ENCODE assay signal across 8 cellular contexts in genomic region chr2:165793779-165794519, GRCh38. TPM values are rescaled to one million over a fixed set of nuclear protein-coding genes. Genes with fewer than 3 reads are reported as not detected.
A peak's percentile ranks its signal among the peaks of the same experiment; 100 is the strongest.
DNase-seq lines count a peak whose midpoint lies in the region; ATAC-seq lines count a peak whose summit lies in the region.

TSS of gene GALNT3 (minus strand) at chr2:165794247. CDS start at chr2:165770700, 23,547 bp downstream.

- H3K4me1 ChIP-seq in HUES6 (ENCODE audit: control insufficient read depth, insufficient read depth, low read length), result peaks cover 42% of the 10 kb centered on the region

- H3K27ac ChIP-seq in HUES6 (ENCODE audit: low read depth, low read length), result peak within 1 kb of the TSS; percentile 71

- peak; percentile 87 for DNase-seq in DMS153 treated with DMSO at 0.1 percent for 48 hours (lab: John Stamatoyannopoulos, UW; ENCODE audit: unreplicated experiment)
- peak; percentile 34 for DNase-seq in central memory CD4-positive, alpha-beta T cell
- peak; percentile 86 for DNase-seq in left kidney (ENCODE audit: low read depth, low spot score)
- DNase-seq in stimulated activated CD8-positive, alpha-beta memory T cell treated with anti-CD3 and anti-CD28 coated beads, Interleukin-12 subunit alpha, Interleukin-12 subunit beta, amount 100 ng/mL, for 4 hours (ENCODE audit: low read depth), result peak; percentile 13
- no peak for DNase-seq in hippocampal formation (lab: John Stamatoyannopoulos, UW)

- H3K9me3 ChIP-seq in HUES6 (ENCODE audit: control insufficient read depth, insufficient read depth, low read depth, low read length), result no peaks in the 10 kb centered on the region

- peak within 1 kb of the TSS; percentile 95 for H3K4me3 ChIP-seq in HUES6 (ENCODE audit: low read depth, low read length)

- intact Hi-C loops in T-helper 2 cell treated with Interferon-gamma antibody and Interleukin-4, amounts not matched to agents 100 ng/mL and 5 ng/mL, for 36 hours (cut with micrococcal nuclease), result loop anchor here (1.0 to 5.0 kb wide), 5 partner anchors 17 to 502 kb away; partner anchors contain the start of gene TTC21B

- peak within 1 kb of the TSS; percentile 86 for H3K9ac ChIP-seq in HUES6 (ENCODE audit: low read length)

- no peaks in the 10 kb centered on the region for H3K36me3 ChIP-seq in HUES6 (ENCODE audit: control insufficient read depth, insufficient read depth, low read length)

- peak; percentile 27 for ATAC-seq in GM21423 (IDR thresholded peaks at IDR 0.05; ENCODE audit: unreplicated experiment)

- peaks cover 40% of the 10 kb centered on the region; the same call in 1 of the 2 replicates for H3K27me3 ChIP-seq in HUES6 (ENCODE audit: control insufficient read depth, insufficient read depth, low read length)

RNA-seq across cellular contexts. Expression of gene GALNT3, which starts in this region (rescaled TPM):
- total RNA-seq in T-helper 2 cell treated with Interferon-gamma antibody and Interleukin-4, amounts not matched to agents 100 ng/mL and 5 ng/mL, for 36 hours, result 23.7 and 24.8 TPM in 2 replicates

Comparison
In these comparisons a context has a peak if more than half of its experiments do, and no peak if none do; other contexts are left out.
1. DNase-seq: peak in DMS153 treated with DMSO at 0.1 percent for 48 hours (single experiment), central memory CD4-positive, alpha-beta T cell (single experiment), left kidney (single experiment) and stimulated activated CD8-positive, alpha-beta memory T cell treated with anti-CD3 and anti-CD28 coated beads, Interleukin-12 subunit alpha, Interleukin-12 subunit beta, amount 100 ng/mL, for 4 hours (single experiment); none in hippocampal formation (0 of 2).